ENCODE assay signal across 1 cellular context in genomic region chr14:21437063-21437901, GRCh38.
TF ChIP-seq lines count a peak whose summit lies in the region.

No MANE protein-coding gene starts in this region.

TF ChIP-seq in HEK293, 187 proteins besides CTCF, POLR2A, EP300 and RAD21 (continued from another document and continues in another):
- TF ChIP-seq ZBTB44 (tag by site-specific recombination; IDR thresholded peaks at IDR 0.05) (no peak), ZNF214 (tag by site-specific recombination; IDR thresholded peaks at IDR 0.05; ENCODE audit: borderline replicate concordance) (no peak), ZNF19 (tag by site-specific recombination; IDR thresholded peaks at IDR 0.05; ENCODE audit: low read depth) (no peak), ZNF654 (tag by site-specific recombination; IDR thresholded peaks at IDR 0.05; ENCODE audit: low read depth) (no peak), ZBTB49 (tag by site-specific recombination; IDR thresholded peaks at IDR 0.05; ENCODE audit: low read depth) (no peak), HOXA7 (CRISPR knock-in tag; IDR thresholded peaks at IDR 0.05; ENCODE audit: borderline replicate concordance) (no peak), ZNF704 (tag by site-specific recombination; IDR thresholded peaks at IDR 0.05) (no peak), ZNF354C (tag by site-specific recombination; IDR thresholded peaks at IDR 0.05; ENCODE audit: borderline replicate concordance, low read depth) (no peak), ZNF660 (tag by site-specific recombination; IDR thresholded peaks at IDR 0.05) (no peak), ZNF266 (tag by site-specific recombination; IDR thresholded peaks at IDR 0.05; ENCODE audit: low read depth) (no peak), ZNF157 (tag by site-specific recombination; IDR thresholded peaks at IDR 0.05) (no peak), ZNF302 (tag by site-specific recombination; IDR thresholded peaks at IDR 0.05; ENCODE audit: low read depth) (no peak), ZNF596 (tag by site-specific recombination; IDR thresholded peaks at IDR 0.05) (no peak), ZNF785 (tag by site-specific recombination; IDR thresholded peaks at IDR 0.05) (no peak), ZNF529 (tag by site-specific recombination; IDR thresholded peaks at IDR 0.05; ENCODE audit: insufficient replicate concordance) (no peak), BCL6B (tag by site-specific recombination; IDR thresholded peaks at IDR 0.05) (no peak), ZNF416 (tag by site-specific recombination; IDR thresholded peaks at IDR 0.05) (no peak), SP7 (tag by site-specific recombination; IDR thresholded peaks at IDR 0.05) (peak; percentile 65; the same call in 1 of the 2 replicates), REST (tag by site-specific recombination; IDR thresholded peaks at IDR 0.05) (peak; percentile 65), YY1 (tag by site-specific recombination; IDR thresholded peaks at IDR 0.05) (no peak), PRDM1 (tag by site-specific recombination; IDR thresholded peaks at IDR 0.05) (no peak), ZNF629 (tag by site-specific recombination; IDR thresholded peaks at IDR 0.05) (peak; percentile 76), SETDB1 (IDR thresholded peaks at IDR 0.05; ENCODE audit: insufficient read length, low read length) (no peak), ZNF792 (tag by site-specific recombination; IDR thresholded peaks at IDR 0.05) (no peak), ZNF112 (tag by site-specific recombination; IDR thresholded peaks at IDR 0.05) (no peak), ZNF26 (tag by site-specific recombination; IDR thresholded peaks at IDR 0.05) (no peak), ZNF221 (tag by site-specific recombination; IDR thresholded peaks at IDR 0.05; ENCODE audit: borderline replicate concordance) (no peak), ZNF211 (tag by site-specific recombination; IDR thresholded peaks at IDR 0.05; ENCODE audit: low read depth) (no peak), MYNN (tag by site-specific recombination; IDR thresholded peaks at IDR 0.05; ENCODE audit: borderline replicate concordance) (0 out of 2 replicates have a peak, but pooled peaks have one; percentile 15), ZSCAN23 (tag by site-specific recombination; IDR thresholded peaks at IDR 0.05) (no peak), ATF2 (tag by site-specific recombination; IDR thresholded peaks at IDR 0.05; ENCODE audit: low read depth) (no peak), ZNF350 (tag by site-specific recombination; IDR thresholded peaks at IDR 0.05) (no peak), ZNF114 (tag by site-specific recombination; IDR thresholded peaks at IDR 0.05) (no peak), PATZ1 (tag by site-specific recombination; IDR thresholded peaks at IDR 0.05) (peak; percentile 98), ZNF610 (tag by site-specific recombination; IDR thresholded peaks at IDR 0.05; ENCODE audit: borderline replicate concordance) (0 out of 2 replicates have a peak, but pooled peaks have one; percentile 51), WT1 (tag by site-specific recombination; IDR thresholded peaks at IDR 0.05) (peak; percentile 32; the same call in 1 of the 2 replicates), ZNF510 (tag by site-specific recombination; IDR thresholded peaks at IDR 0.05; ENCODE audit: insufficient replicate concordance) (no peak), KLF16 (tag by site-specific recombination; IDR thresholded peaks at IDR 0.05) (peak; percentile 91), ZNF843 (tag by site-specific recombination; IDR thresholded peaks at IDR 0.05) (no peak), ZNF768 (tag by site-specific recombination; IDR thresholded peaks at IDR 0.05) (no peak), GLI4 (tag by site-specific recombination; IDR thresholded peaks at IDR 0.05) (0 out of 2 replicates have a peak, but pooled peaks have one; percentile 36), ZFHX2 (tag by site-specific recombination; conservative IDR thresholded peaks at IDR 0.05) (peak; percentile 73), ZBTB10 (tag by site-specific recombination; IDR thresholded peaks at IDR 0.05) (peak; percentile 95), ZNF530 (tag by site-specific recombination; IDR thresholded peaks at IDR 0.05; ENCODE audit: low read depth) (no peak)
